10 cellular contexts compared by ENCODE assay signal in genomic region chr5:142358121-142358520, GRCh38. TPM values are rescaled to one million over a fixed set of nuclear protein-coding genes. Genes with fewer than 3 reads are reported as not detected.
DNase-seq lines count a peak whose midpoint lies in the region; ATAC-seq, FAIRE-seq and TF ChIP-seq lines count a peak whose summit lies in the region.
"Had no signal": no experiment of that assay in that cellular context is flagged by ENCODE, and none has a peak within 500 bp of the region (broad histone marks: within the 10 kb centered on the region; RNA-seq: fewer than 3 reads in every experiment).

No MANE protein-coding gene starts in this region.

- no peak overlapping the region for H2BK15ac ChIP-seq in H9 (ENCODE audit: low read depth, low read length)

- H3K9ac ChIP-seq in HCT116 (ENCODE audit: low read length) (peak overlapping the region; percentile 80), H9 (ENCODE audit: extremely low read depth, insufficient read length, low read length) (no peak overlapping the region)

- peaks cover 45 to 61% of the 10 kb centered on the region in 2 experiments for H3K4me1 Mint-ChIP-seq in H9

- no peak overlapping the region for H2BK5ac ChIP-seq in H9 (ENCODE audit: insufficient read length, low read length)

- no peaks in the 10 kb centered on the region for H3K9me3 ChIP-seq in A549
- H3K9me3 ChIP-seq in HCT116 (ENCODE audit: control insufficient read depth in 1 of 2, insufficient read depth in 1 of 2, low read depth in 1 of 2, low read length in 2 of 2) = peaks cover 0 to 2% of the 10 kb centered on the region in 2 experiments; a peak in 1 of 4 replicates
- H3K9me3 ChIP-seq in adrenal gland (replicated peaks in 1 of 3) = no peaks in the 10 kb centered on the region
- no peaks in the 10 kb centered on the region for H3K9me3 ChIP-seq in muscle layer of duodenum (ENCODE audit: control insufficient read depth in 1 of 2, low read length in 2 of 2)
- no peaks in the 10 kb centered on the region for H3K9me3 ChIP-seq in H9 (ENCODE audit: control insufficient read depth, low read depth, low read length)

- H2AFZ ChIP-seq in HCT116 (ENCODE audit: low read depth, low read length, poor library complexity, severe bottlenecking) (no peak overlapping the region), H9 (ENCODE audit: low read length) (no peak overlapping the region)

- POLR2A ChIA-PET in A549 (lab: Yijun Ruan, JAX) = interaction anchor here (1.1 to 2.8 kb wide), 3 partner anchors 31 to 33 kb away, joined by 3 to 21 read pairs (median 6); partner anchors contain the start of gene SPRY4
- POLR2A ChIA-PET in HCT116 (lab: Charles Lee) = interaction anchor here (0.6 to 13.6 kb wide), 6 partner anchors 18 to 248 kb away, joined by 3 to 199 read pairs (median 4); partner anchors contain the start of gene SPRY4

- H3K18ac ChIP-seq in H9 (ENCODE audit: insufficient read length, low read depth, low read length) = no peak overlapping the region

- TF ChIP-seq RAD21 in A549 (conservative IDR thresholded peaks at IDR 0.05 in 1 of 2, IDR thresholded peaks at IDR 0.05 in 1 of 2) (no peak), HCT116 (IDR thresholded peaks at IDR 0.05; ENCODE audit: low read depth) (no peak)

- peak overlapping the region; percentile 98 to 99; a peak in 4 of 6 replicates for H3K27ac ChIP-seq in A549
- peak overlapping the region; percentile 99 for H3K27ac ChIP-seq in HCT116 (ENCODE audit: low read depth, low read length)
- peak overlapping the region in 3 of 5 donors; percentile 93 to 100 (median 96) for H3K27ac ChIP-seq in adrenal gland
- H3K27ac ChIP-seq in muscle layer of duodenum (ENCODE audit: low read length) = peak overlapping the region; percentile 92
- no peak overlapping the region for H3K27ac ChIP-seq in H9 (ENCODE audit: insufficient read length, low read depth, low read length)

- H2BK12ac ChIP-seq in H9 (ENCODE audit: insufficient read length, low read depth, low read length) = no peak overlapping the region

- no peaks in the 10 kb centered on the region for H3K9me2 ChIP-seq in HCT116 (ENCODE audit: insufficient read depth)

- no peak overlapping the region for H3K56ac ChIP-seq in H9 (ENCODE audit: insufficient read length, low read depth, low read length)

- no peaks in the 10 kb centered on the region for H4K20me1 ChIP-seq in HCT116 (ENCODE audit: insufficient read depth)
- H4K20me1 ChIP-seq in H9 (ENCODE audit: control insufficient read depth, insufficient read depth, insufficient read length) = no peaks in the 10 kb centered on the region

- intact Hi-C loops in HCT116 (cut with micrococcal nuclease) (no loop called here), adrenal gland (cut with DNase I) (no loop called here)

- peak overlapping the region; percentile 95 for H3K4me2 ChIP-seq in A549
- peak overlapping the region; percentile 92 for H3K4me2 ChIP-seq in HCT116 (ENCODE audit: low read length)
- H3K4me2 ChIP-seq in H9 (ENCODE audit: insufficient read depth, insufficient read length, low read length) = no peak overlapping the region

- peaks cover 12% of the 10 kb centered on the region for H3K27me3 Mint-ChIP-seq in H9 (ENCODE audit: low read depth)

- no peaks in the 10 kb centered on the region for H3K79me1 ChIP-seq in H9 (ENCODE audit: insufficient read depth, low read depth, low read length, poor library complexity, severe bottlenecking)

- no TSS peak for BruUV-seq in HCT116 (replicated peaks; lab: Mats Ljungman, UMichigan)

- no peaks in the 10 kb centered on the region for H3K9me3 Mint-ChIP-seq in H9

- no peak overlapping the region for H2BK20ac ChIP-seq in H9 (ENCODE audit: low read depth, low read length, poor library complexity, severe bottlenecking)

- ATAC-seq in A549 (no peak), HCT116 (no peak), esophagus mucosa (no peak)

- no peak overlapping the region for H4K91ac ChIP-seq in H9 (ENCODE audit: insufficient read length, low read depth, low read length)

- H4K8ac ChIP-seq in H9 (replicated peaks; ENCODE audit: insufficient read length, low read depth, low read length) = no peak overlapping the region

- peaks cover 5% of the 10 kb centered on the region for H3K23me2 ChIP-seq in H9 (ENCODE audit: insufficient read length, low read depth, low read length, poor library complexity, severe bottlenecking)

- peaks cover 19% of the 10 kb centered on the region; the same call in 1 of the 2 replicates for H3K79me2 ChIP-seq in HCT116 (ENCODE audit: insufficient read depth, low read length)
- no peaks in the 10 kb centered on the region for H3K79me2 ChIP-seq in H9 (ENCODE audit: insufficient read depth, low read length)

- 0 out of 7 replicates have a peak overlapping the region, but pooled peaks of 1 of the 3 experiments have one; percentile 96 for H3K27ac Mint-ChIP-seq in H9

- H3K27me3 ChIP-seq in HCT116 (ENCODE audit: insufficient read depth, low read length) = no peaks in the 10 kb centered on the region
- no peaks in the 10 kb centered on the region for H3K27me3 ChIP-seq in adrenal gland
- peaks cover 11% of the 10 kb centered on the region for H3K27me3 ChIP-seq in muscle layer of duodenum (ENCODE audit: low read depth, low read length)
- H3K27me3 ChIP-seq in H9 (ENCODE audit: insufficient read depth, low read length) = no peaks in the 10 kb centered on the region

- H3K14ac ChIP-seq in H9 (ENCODE audit: insufficient read depth, low read length) = no peak overlapping the region

- no peak for TF ChIP-seq POLR2A in A549 (IDR thresholded peaks at IDR 0.05; ENCODE audit: low read length)
- no peak for TF ChIP-seq POLR2A in HCT116 (IDR thresholded peaks at IDR 0.05; ENCODE audit: borderline replicate concordance, extremely low read depth, insufficient read depth, insufficient read length)
- TF ChIP-seq POLR2A in adrenal gland (IDR thresholded peaks at IDR 0.05) = no peak

- CTCF ChIA-PET in A549 (lab: Yijun Ruan, JAX) = interaction anchor here (0.6 to 6.4 kb wide), 6 partner anchors 11 to 191 kb away, joined by 3 to 28 read pairs (median 4); no protein-coding TSS in a partner anchor
- CTCF ChIA-PET in HCT116 (lab: Charles Lee) = interaction anchor here (2.4 kb wide), 1 partner anchor 190 kb away, joined by 7 read pairs; no protein-coding TSS in a partner anchor

- H3K4me1 ChIP-seq in A549 = peaks cover 42% of the 10 kb centered on the region
- H3K4me1 ChIP-seq in HCT116 (ENCODE audit: control insufficient read depth in 1 of 2, insufficient read depth in 2 of 2, low read length in 2 of 2) = peaks cover 75 to 92% of the 10 kb centered on the region in 2 experiments
- peaks cover 17 to 46% of the 10 kb centered on the region in 2 donors for H3K4me1 ChIP-seq in adrenal gland (replicated peaks in 1 of 2)
- peaks cover 4 to 11% of the 10 kb centered on the region in 2 donors for H3K4me1 ChIP-seq in muscle layer of duodenum (ENCODE audit: control insufficient read depth in 1 of 2, insufficient read depth in 2 of 2, low read length in 2 of 2)
- H3K4me1 ChIP-seq in H9 (ENCODE audit: insufficient read depth, low read length) = peaks cover 17% of the 10 kb centered on the region

- H3K36me3 Mint-ChIP-seq in H9 (ENCODE audit: insufficient read depth in 1 of 3, low read depth in 3 of 3) = peaks cover 0 to 3% (median 0%) of the 10 kb centered on the region in 3 experiments; a peak in 1 of 7 replicates

- no peaks in the 10 kb centered on the region; a peak in 1 of 4 replicates for H3K36me3 ChIP-seq in HCT116 (ENCODE audit: control insufficient read depth in 1 of 2, insufficient read depth in 2 of 2, low read length in 2 of 2)
- H3K36me3 ChIP-seq in adrenal gland (replicated peaks in 1 of 2) = no peaks in the 10 kb centered on the region
- H3K36me3 ChIP-seq in muscle layer of duodenum (ENCODE audit: control insufficient read depth in 1 of 2, insufficient read depth in 2 of 2, low read length in 2 of 2) = peaks cover 0 to 4% of the 10 kb centered on the region in 2 donors

- 0 out of 5 replicates have a peak overlapping the region, but pooled peaks of 1 of the 2 experiments have one; percentile 14 for H3K4me3 Mint-ChIP-seq in H9

- H3T11ph ChIP-seq in H9 (ENCODE audit: low read length) = no peak overlapping the region

- TF ChIP-seq EP300 in A549 (IDR thresholded peaks at IDR 0.05) = no peak

- H2BK120ac ChIP-seq in H9 (ENCODE audit: low read depth, low read length, poor library complexity, severe bottlenecking) = no peak overlapping the region

- no peak overlapping the region for H3K4ac ChIP-seq in H9 (ENCODE audit: low read depth, low read length)

- H4K5ac ChIP-seq in H9 (ENCODE audit: insufficient read length, low read depth, low read length) = no peak overlapping the region

- 97% methylated on average over 5 of the region's 5 CpGs for WGBS in A549 (ENCODE audit: missing lambda C conversion rate)
- WGBS in adrenal gland, 4 donors = 81 to 91% (median 84%) methylated on average over 5 of the region's 5 CpGs
- WGBS in H9 (ENCODE audit: extremely low coverage, insufficient read length, low lambda C conversion rate) = no CpG with 5 or more reads among the region's 5 CpGs

- DNase-seq in A549 (ENCODE audit: low read depth in 1 of 2, low spot score in 1 of 2) = no peak
- DNase-seq in HCT116 (ENCODE audit: low read depth, low spot score) = no peak
- DNase-seq in adrenal gland = no peak
- no peak for DNase-seq in NCI-H1048 (lab: John Stamatoyannopoulos, UW)
- DNase-seq in H9 = no peak
- no peak for DNase-seq in NCI-H128 (lab: John Stamatoyannopoulos, UW; ENCODE audit: unreplicated experiment)
- DNase-seq: NCI-H187 treated with DMSO at 0.1 percent for 48 hours, SHP77 treated with DMSO at 0.1 percent for 48 hours had no signal

- H3K4me3 ChIP-seq in A549 (no peak overlapping the region), HCT116 (replicated peaks in 1 of 2; ENCODE audit: low read depth in 1 of 2, low read length in 2 of 2) (peak overlapping the region in 1 of 2 experiments; percentile 59; a peak in 2 of 4 replicates), adrenal gland (peak overlapping the region in 1 of 4 donors; percentile 72), muscle layer of duodenum (ENCODE audit: low read depth in 1 of 2, low read length in 2 of 2) (peak overlapping the region in 1 of 2 donors; percentile 72)

- FAIRE-seq in A549 (lab: Jason Lieb, UNC) = no peak

- TF ChIP-seq CTCF in A549 (IDR thresholded peaks at IDR 0.05) (no peak), HCT116 (IDR thresholded peaks at IDR 0.05 in 2 of 3, conservative IDR thresholded peaks at IDR 0.05 in 1 of 3; ENCODE audit: borderline replicate concordance in 1 of 3, insufficient read depth in 1 of 3, low read depth in 2 of 3, low read length in 2 of 3) (no peak), adrenal gland (IDR thresholded peaks at IDR 0.05) (no peak), H9 (conservative IDR thresholded peaks at IDR 0.05) (no peak)

- no peak overlapping the region for H2AK5ac ChIP-seq in H9 (ENCODE audit: insufficient read length, low read length)

- no peak overlapping the region for H3K23ac ChIP-seq in H9 (ENCODE audit: insufficient read length, low read depth, low read length)

- RAD21 ChIA-PET in HCT116 (lab: Charles Lee; ENCODE audit: low non-redundant PET in 1 of 2, low total read pairs in 2 of 2, uncharacterized antibody in 2 of 2, unreplicated experiment in 2 of 2) = interaction anchor here (0.7 to 1.0 kb wide), 3 partner anchors 116 to 347 kb away, joined by 3 read pairs; no protein-coding TSS in a partner anchor

RNA-seq across cellular contexts. Expression of gene SPRY4, which starts 33.3 kb away (rescaled TPM):
- polyA plus RNA-seq in A549 (2011; rRNA removed) = 5.7 and 6.7 TPM in 2 replicates
- 3.6 and 5.0 TPM in 2 replicates for polyA plus RNA-seq in A549 (2012; cell fraction: cytosol; rRNA removed)
- 15.6 and 17.1 TPM in 2 replicates for polyA plus RNA-seq in A549 (2012; cell fraction: nucleus; rRNA removed)
- polyA plus RNA-seq in A549 (2017; fragmentation: RNase III; extraction: RNeasy Plus Mini Kit Qiagen cat#74134 plus additional on column Dnase treatment) = 3.0 to 3.4 TPM (median 3.3 TPM) in 3 replicates
- polyA minus RNA-seq in A549 (2011; rRNA and poly(A)+ RNA removed) = 14.0 and 17.9 TPM in 2 replicates
- total RNA-seq in HCT116 (2021; ENCODE audit: unreplicated experiment) = 112 TPM
- 67.3 and 75.5 TPM in 2 replicates for polyA plus RNA-seq in HCT116 (2012)
- 10 to 100 TPM; 23.8 to 66.1 (median 37.8) TPM for total RNA-seq in adrenal gland
- 10 to 100 TPM; 17.8 to 23.8 (median 18.4) TPM for polyA plus RNA-seq in adrenal gland
- 2.6 TPM for total RNA-seq in esophagus mucosa
- total RNA-seq in H9 (2021) = 92.4 and 95.9 TPM in 2 replicates
